34 cellular contexts compared by ENCODE assay signal in genomic region chr3:55559651-55560423, GRCh38.
"Had no signal": no experiment of that assay in that cellular context is flagged by ENCODE, and none has a peak within 500 bp of the region (broad histone marks: within the 10 kb centered on the region; RNA-seq: fewer than 3 reads in every experiment).

No MANE protein-coding gene starts in this region.

- DNase-seq: activated CD4-positive, alpha-beta memory T cell treated with anti-CD3 and anti-CD28 coated beads, Interleukin-2, amount 10 ng/mL, durations not matched to agents 7 days and 5 days; activated CD4-positive, alpha-beta T cell treated with anti-CD3 and anti-CD28 coated beads for 1 hour; activated CD4-positive, alpha-beta T cell treated with anti-CD3 and anti-CD28 coated beads for 48 hours; activated CD4-positive, CD25-positive, alpha-beta regulatory T cell; activated CD8-positive, alpha-beta memory T cell treated with anti-CD3 and anti-CD28 coated beads for 24 hours; activated CD8-positive, alpha-beta memory T cell treated with anti-CD3 and anti-CD28 coated beads, Interleukin-2, amount 10 ng/mL, durations not matched to agents 7 days and 5 days; activated CD8-positive, alpha-beta memory T cell treated with anti-CD3 and anti-CD28 coated beads, Interleukin-2, amount 50 U/mL, for 48 hours; activated effector memory CD4-positive, alpha-beta T cell treated with Interleukin-2 at 50 U/mL for 16 hours; activated naive CD4-positive, alpha-beta T cell treated with anti-CD3 and anti-CD28 coated beads, Interleukin-2, amount 10 ng/mL, durations not matched to agents 7 days and 5 days; activated naive CD8-positive, alpha-beta T cell treated with anti-CD3 and anti-CD28 coated beads, Interleukin-2, amount 50 U/mL, for 24 hours; activated T-cell treated with anti-CD3 and anti-CD28 coated beads, Interleukin-2, amount 50 U/mL, for 48 hours; amniotic stem cell; aorta; Karpas-422; KBM-7; MG63; NCI-H1048; NCI-H1436 treated with DMSO at 0.1 percent for 48 hours; NCI-H187; NCI-H2081; NCI-H2171 treated with DMSO at 0.1 percent for 48 hours; NCI-H345; NCI-H524 treated with DMSO at 0.1 percent for 48 hours; NK-92 treated with Interleukin-12 subunit alpha and Interleukin-12 subunit beta, amount 100 ng/mL, for 24 hours; PC-9; SIG-M5; T-cell; T-helper 17 cell; T-helper 9 cell; WERI-Rb-1 had no signal

- H3K27me3 ChIP-seq: cardiac muscle cell, MG63 had no signal

- H3K36me3 ChIP-seq: cardiac muscle cell, MG63, WERI-Rb-1 had no signal

- H3K4me2 ChIP-seq: PC-9 had no signal

- H3K4me3 ChIP-seq: cardiac muscle cell, MG63, PC-9 had no signal

- ATAC-seq: activated CD8-positive, alpha-beta memory T cell treated with anti-CD3 and anti-CD28 coated beads, Interleukin-2, amount 10 ng/mL, durations not matched to agents 7 days and 5 days; activated naive CD8-positive, alpha-beta T cell treated with anti-CD3 and anti-CD28 coated beads, Interleukin-2, amount 50 U/mL, for 24 hours; Right ventricle myocardium inferior; SK-N-SH treated with all-trans-retinoic acid at 6 μM for 48 hours; T-cell; T-helper 17 cell had no signal

- H3K27ac ChIP-seq: cardiac muscle cell, PC-9, RWPE1, WERI-Rb-1 had no signal

- H3K9me3 ChIP-seq: MG63 had no signal

- H2AFZ ChIP-seq: PC-9 had no signal
